ENCODE assay signal across 8 cellular contexts in the genomic region with DNA sequence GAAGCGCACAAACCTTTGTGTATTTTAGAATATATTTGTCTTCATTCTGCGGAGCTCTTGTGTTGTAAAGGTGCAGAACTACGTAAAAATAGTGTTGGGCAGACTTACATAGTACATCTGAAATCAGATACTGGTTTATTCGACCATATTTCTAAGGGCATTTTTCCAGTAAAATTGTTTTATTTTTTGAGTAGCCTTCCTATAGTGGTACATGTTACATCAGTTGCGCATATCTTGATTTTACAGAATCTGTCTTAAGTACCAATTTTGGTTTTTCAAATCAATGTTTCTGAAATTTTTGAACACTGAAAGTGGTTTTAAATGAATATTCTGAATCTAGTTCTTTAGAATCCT. TPM values are rescaled to one million over a fixed set of nuclear protein-coding genes. Genes with fewer than 3 reads are reported as not detected.
DNase-seq lines count a peak whose midpoint lies in the region; ATAC-seq and TF ChIP-seq lines count a peak whose summit lies in the region.

No MANE protein-coding gene starts in this region.

- peaks cover 0 to 35% (median 2%) of the 10 kb centered on the region in 4 donors for H3K4me1 ChIP-seq in liver (ENCODE audit: control insufficient read depth in 4 of 4, insufficient read depth in 4 of 4, low read length in 3 of 4)
- H3K4me1 ChIP-seq in tibial artery = peaks cover 0 to 54% (median 19%) of the 10 kb centered on the region in 4 donors

- H3K27me3 Mint-ChIP-seq in activated T-cell treated with anti-CD3 and anti-CD28 coated beads, Interleukin-2, amount 50 U/mL, for 72 hours (ENCODE audit: low read depth) = no peaks in the 10 kb centered on the region

- TF ChIP-seq CTCF in liver (IDR thresholded peaks at IDR 0.05; ENCODE audit: low read depth, low read length, missing input control) (no peak), tibial artery (IDR thresholded peaks at IDR 0.05) (no peak)

- no peak for DNase-seq in activated T-cell treated with anti-CD3 and anti-CD28 coated beads, Interleukin-2, amount 50 U/mL, for 72 hours
- DNase-seq in activated T-cell treated with anti-CD3 and anti-CD28 coated beads for 4 hours = no peak
- DNase-seq in astrocyte of the hippocampus (ENCODE audit: low read depth, low spot score) = peak; percentile 20
- DNase-seq in tibial artery = no peak
- DNase-seq in SKM-1 treated with dmso at 0.1 percent for 144 hours (lab: John Stamatoyannopoulos, UW; ENCODE audit: unreplicated experiment) = no peak
- no peak for DNase-seq in DMS153 treated with DMSO at 0.1 percent for 48 hours (lab: John Stamatoyannopoulos, UW; ENCODE audit: unreplicated experiment)

- H3K36me3 Mint-ChIP-seq in activated T-cell treated with anti-CD3 and anti-CD28 coated beads, Interleukin-2, amount 50 U/mL, for 72 hours (ENCODE audit: insufficient read depth in 2 of 2) = peaks cover 22 to 55% of the 10 kb centered on the region in 2 donors

- H3K9ac ChIP-seq in liver (ENCODE audit: low read depth in 1 of 2, low read length in 2 of 2) = peak overlapping the region; percentile 98 to 100

- H3K4me3 Mint-ChIP-seq in activated T-cell treated with anti-CD3 and anti-CD28 coated beads, Interleukin-2, amount 50 U/mL, for 72 hours = peak overlapping the region; percentile 97 to 100

- no peaks in the 10 kb centered on the region for H3K9me3 Mint-ChIP-seq in activated T-cell treated with anti-CD3 and anti-CD28 coated beads, Interleukin-2, amount 50 U/mL, for 72 hours

- 1% methylated on average over 5 of the region's 5 CpGs for WGBS in liver

- ATAC-seq in activated T-cell treated with anti-CD3 and anti-CD28 coated beads, Interleukin-2, amount 50 U/mL, for 72 hours (replicated peaks in 1 of 2) = no peak
- ATAC-seq in HG03135 (IDR thresholded peaks at IDR 0.05; ENCODE audit: unreplicated experiment) = no peak

- peaks cover 76% of the 10 kb centered on the region for H3K4me1 Mint-ChIP-seq in activated T-cell treated with anti-CD3 and anti-CD28 coated beads, Interleukin-2, amount 50 U/mL, for 72 hours (ENCODE audit: low read depth)

- peak overlapping the region; percentile 100 for H3K27ac Mint-ChIP-seq in activated T-cell treated with anti-CD3 and anti-CD28 coated beads, Interleukin-2, amount 50 U/mL, for 72 hours

- peaks cover 0 to 26% (median 11%) of the 10 kb centered on the region in 4 donors for H3K36me3 ChIP-seq in liver (ENCODE audit: control insufficient read depth in 4 of 4, insufficient read depth in 3 of 4, low read depth in 1 of 4, low read length in 3 of 4)
- H3K36me3 ChIP-seq in tibial artery = peaks cover 20 to 29% (median 28%) of the 10 kb centered on the region in 3 donors

- H3K27ac ChIP-seq in liver (ENCODE audit: low read depth in 1 of 2, low read length in 2 of 2) (peak overlapping the region; percentile 100), tibial artery (peak overlapping the region; percentile 100)

- peak overlapping the region; percentile 85 to 98 (median 95) for H3K4me3 ChIP-seq in liver (ENCODE audit: low read depth in 1 of 3, low read length in 3 of 3)
- peak overlapping the region; percentile 69 to 100 for H3K4me3 ChIP-seq in tibial artery

- TF ChIP-seq RAD21 in liver (IDR thresholded peaks at IDR 0.05) = no peak

- no peaks in the 10 kb centered on the region for H3K9me3 ChIP-seq in liver (ENCODE audit: control insufficient read depth in 4 of 4, low read length in 3 of 4)
- H3K9me3 ChIP-seq in tibial artery = no peaks in the 10 kb centered on the region

- no peaks in the 10 kb centered on the region for H3K27me3 ChIP-seq in liver (ENCODE audit: control insufficient read depth in 4 of 4, insufficient read depth in 4 of 4, low read length in 3 of 4)
- H3K27me3 ChIP-seq in tibial artery = no peaks in the 10 kb centered on the region

- intact Hi-C loops in tibial artery (cut with DNase I; ENCODE audit: low total_unique reads) = loop anchor here (1.0 kb wide), 1 partner anchor 75 kb away; no protein-coding TSS in a partner anchor

TF ChIP-seq in liver, 16 proteins besides CTCF, POLR2A, EP300 and RAD21:
- TF ChIP-seq ZBTB33 (IDR thresholded peaks at IDR 0.05) (no peak), FOXA1 (IDR thresholded peaks at IDR 0.05) (no peak), RXRA (IDR thresholded peaks at IDR 0.05) (no peak), TAF1 (conservative IDR thresholded peaks at IDR 0.05) (peak; percentile 8)

RNA-seq across cellular contexts. Expression of gene CHD2, which starts 15.7 kb away (rescaled TPM):
- 100 to 1,000 TPM; 208 to 246 TPM for total RNA-seq in activated T-cell treated with anti-CD3 and anti-CD28 coated beads, Interleukin-2, amount 50 U/mL, for 72 hours
- total RNA-seq in liver = 10 to 100 TPM; 70.5 to 90.2 TPM
- polyA plus RNA-seq in liver = 10 to 100 TPM; 13.9 to 28.3 TPM
